In genomic region chr6:45513331-45513730, GRCh38 we compare ENCODE assay signal across 2 cellular contexts.
TF ChIP-seq lines count a peak whose summit lies in the region.

No MANE protein-coding gene starts in this region.

TF ChIP-seq in HEK293, 187 proteins besides CTCF, POLR2A, EP300 and RAD21:
- TF ChIP-seq ZBTB17 (tag by site-specific recombination; IDR thresholded peaks at IDR 0.05) (0 out of 2 replicates have a peak, but pooled peaks have one; percentile 18), ZNF2 (tag by site-specific recombination; IDR thresholded peaks at IDR 0.05) (no peak), ZNF302 (tag by site-specific recombination; IDR thresholded peaks at IDR 0.05; ENCODE audit: low read depth) (no peak), ZNF670 (tag by site-specific recombination; IDR thresholded peaks at IDR 0.05; ENCODE audit: low read depth) (no peak), ZNF629 (tag by site-specific recombination; IDR thresholded peaks at IDR 0.05) (no peak), KLF9 (tag by site-specific recombination; IDR thresholded peaks at IDR 0.05; ENCODE audit: low read depth) (no peak)

TF ChIP-seq in H1, 55 proteins besides CTCF, POLR2A, EP300 and RAD21:
- TF ChIP-seq BRCA1 (IDR thresholded peaks at IDR 0.05; ENCODE audit: low read depth, low read length) (no peak), TAF7 (optimal IDR thresholded peaks at IDR 0.05; ENCODE audit: borderline replicate concordance, low read depth, low read length) (no peak), BACH1 (IDR thresholded peaks at IDR 0.05; ENCODE audit: low read length) (no peak), YY1 (IDR thresholded peaks at IDR 0.05; ENCODE audit: low read depth, low read length) (no peak), SAP30 (IDR thresholded peaks at IDR 0.05; ENCODE audit: insufficient read depth, insufficient replicate concordance, low read length) (no peak), CEBPB (IDR thresholded peaks at IDR 0.05; ENCODE audit: low read depth, low read length) (peak; percentile 36; the same call in 1 of the 2 replicates), CHD2 (IDR thresholded peaks at IDR 0.05; ENCODE audit: low read length) (no peak)
